Comparison of ENCODE assay signal across 18 cellular contexts in genomic region chr15:69795601-69796000, GRCh38.
A peak's percentile ranks its signal among the peaks of the same experiment; 100 is the strongest.
DNase-seq lines count a peak whose midpoint lies in the region; TF ChIP-seq lines count a peak whose summit lies in the region.
"Had no signal": no experiment of that assay in that cellular context is flagged by ENCODE, and none has a peak within 500 bp of the region (broad histone marks: within the 10 kb centered on the region; RNA-seq: fewer than 3 reads in every experiment).

No MANE protein-coding gene starts in this region.

- H3K27ac ChIP-seq in PC-9 (peak overlapping the region; percentile 92), endodermal cell (ENCODE audit: low read depth, low read length) (no peak overlapping the region), neutrophil (peak overlapping the region; percentile 27), thyroid gland (peak overlapping the region; percentile 53 to 77 (median 74))
- H3K27ac ChIP-seq: SJCRH30 had no signal

- no peak overlapping the region for H3K4me3 ChIP-seq in PC-9
- no peak overlapping the region for H3K4me3 ChIP-seq in endodermal cell (ENCODE audit: low read length)
- no peak overlapping the region for H3K4me3 ChIP-seq in neutrophil (ENCODE audit: low read depth in 1 of 2, low read length in 1 of 2)
- no peak overlapping the region for H3K4me3 ChIP-seq in thyroid gland (replicated peaks in 1 of 3)
- H3K4me3 ChIP-seq: SJCRH30 had no signal

- H3K36me3 ChIP-seq in PC-9 (ENCODE audit: low read depth) (no peaks in the 10 kb centered on the region), endodermal cell (ENCODE audit: control insufficient read depth, insufficient read depth, low read length) (no peaks in the 10 kb centered on the region), neutrophil (no peaks in the 10 kb centered on the region), thyroid gland (no peaks in the 10 kb centered on the region)
- H3K36me3 ChIP-seq: SJCRH30 had no signal

- H3K27ac Mint-ChIP-seq in endodermal cell (no peak overlapping the region), Calu3 (ENCODE audit: unreplicated experiment) (no peak overlapping the region)
- H3K27ac Mint-ChIP-seq: CD4-positive, CD25-positive, alpha-beta regulatory T cell had no signal

- H3K9me3 ChIP-seq in PC-9 (ENCODE audit: insufficient read depth, low read depth) (no peaks in the 10 kb centered on the region), endodermal cell (ENCODE audit: control insufficient read depth, low read length) (no peaks in the 10 kb centered on the region), neutrophil (no peaks in the 10 kb centered on the region), thyroid gland (no peaks in the 10 kb centered on the region)

- peaks cover 25% of the 10 kb centered on the region for H3F3A ChIP-seq in PC-9 (ENCODE audit: insufficient read depth, low read depth)

- peaks cover 37% of the 10 kb centered on the region for H3K4me1 ChIP-seq in PC-9 (replicated peaks; ENCODE audit: insufficient read depth)
- peaks cover 10% of the 10 kb centered on the region for H3K4me1 ChIP-seq in endodermal cell (ENCODE audit: control insufficient read depth, insufficient read depth, low read length)
- H3K4me1 ChIP-seq in neutrophil (ENCODE audit: control insufficient read depth in 1 of 2, insufficient read depth in 1 of 2, low read depth in 1 of 2, low read length in 1 of 2), result peaks cover 36 to 38% of the 10 kb centered on the region in 2 experiments
- H3K4me1 ChIP-seq in thyroid gland, result peaks cover 7 to 17% of the 10 kb centered on the region in 2 donors
- H3K4me1 ChIP-seq: SJCRH30 had no signal

- H3K36me3 Mint-ChIP-seq in endodermal cell (ENCODE audit: low read depth), result no peaks in the 10 kb centered on the region
- peaks cover 12% of the 10 kb centered on the region for H3K36me3 Mint-ChIP-seq in Calu3 (ENCODE audit: insufficient read depth, unreplicated experiment)
- H3K36me3 Mint-ChIP-seq: CD4-positive, CD25-positive, alpha-beta regulatory T cell had no signal

- TF ChIP-seq CTCF in PC-9 (conservative IDR thresholded peaks at IDR 0.05) (no peak), endodermal cell (conservative IDR thresholded peaks at IDR 0.05) (no peak), neutrophil (IDR thresholded peaks at IDR 0.05) (no peak), thyroid gland (IDR thresholded peaks at IDR 0.05) (no peak), Calu3 (IDR thresholded peaks at IDR 0.05; ENCODE audit: unreplicated experiment) (no peak)

- TF ChIP-seq POLR2A in thyroid gland (IDR thresholded peaks at IDR 0.05), result no peak

- no peak overlapping the region for H3K9ac ChIP-seq in endodermal cell (ENCODE audit: extremely low read depth, low read length, poor library complexity, severe bottlenecking)

- H4K20me1 ChIP-seq in PC-9 (ENCODE audit: insufficient read depth), result no peaks in the 10 kb centered on the region

- H3K9me3 Mint-ChIP-seq in endodermal cell, result peaks cover 7% of the 10 kb centered on the region
- no peaks in the 10 kb centered on the region for H3K9me3 Mint-ChIP-seq in Calu3 (ENCODE audit: low read depth, unreplicated experiment)

- H3K4me3 Mint-ChIP-seq in endodermal cell (no peak overlapping the region), Calu3 (ENCODE audit: low read depth, unreplicated experiment) (no peak overlapping the region)
- H3K4me3 Mint-ChIP-seq: CD4-positive, CD25-positive, alpha-beta regulatory T cell; neural crest cell had no signal

- BruUV-seq in PC-9 (replicated peaks; lab: Mats Ljungman, UMichigan) (no TSS peak), Calu3 (replicated peaks; lab: Mats Ljungman, UMichigan) (no TSS peak)

- H3K9me2 ChIP-seq in PC-9 (ENCODE audit: insufficient read depth), result no peaks in the 10 kb centered on the region

- intact Hi-C loops in PC-9 (cut with micrococcal nuclease; ENCODE audit: unreplicated experiment), result loop anchor here (5.0 kb wide), 1 partner anchor 57 kb away; no protein-coding TSS in a partner anchor
- intact Hi-C loops in thyroid gland (cut with DNase I), result no loop called here
- intact Hi-C loops in Calu3 (cut with micrococcal nuclease; ENCODE audit: unreplicated experiment), result no loop called here

- POLR2A ChIA-PET in PC-9 (lab: Charles Lee; ENCODE audit: unreplicated experiment), result interaction anchor here (0.6 to 1.0 kb wide), 3 partner anchors 19 to 203 kb away, joined by 4 to 5 read pairs (median 5); no protein-coding TSS in a partner anchor

- H2AFZ ChIP-seq in PC-9, result no peak overlapping the region

- H3K4me1 Mint-ChIP-seq in endodermal cell (peaks cover 10% of the 10 kb centered on the region), Calu3 (ENCODE audit: low read depth, unreplicated experiment) (peaks cover 18% of the 10 kb centered on the region)
- H3K4me1 Mint-ChIP-seq: CD4-positive, CD25-positive, alpha-beta regulatory T cell had no signal

- H3K27me3 Mint-ChIP-seq in endodermal cell (ENCODE audit: insufficient read depth), result no peaks in the 10 kb centered on the region
- peaks cover 1% of the 10 kb centered on the region for H3K27me3 Mint-ChIP-seq in Calu3 (ENCODE audit: unreplicated experiment)
- H3K27me3 Mint-ChIP-seq: CD4-positive, CD25-positive, alpha-beta regulatory T cell had no signal

- no peak for DNase-seq in PC-9
- DNase-seq in endodermal cell, result peak; percentile 24
- no peak for DNase-seq in thyroid gland
- DNase-seq in Calu3, result no peak
- no peak for DNase-seq in NCI-H2081 treated with DMSO at 0.1 percent for 48 hours (lab: John Stamatoyannopoulos, UW)
- no peak for DNase-seq in NCI-H1694 (lab: John Stamatoyannopoulos, UW)
- DNase-seq: activated effector memory CD4-positive, alpha-beta T cell treated with anti-CD3 and anti-CD28 coated beads, Interleukin-2, amount 50 U/mL, for 16 hours; CD4-positive, CD25-positive, alpha-beta regulatory T cell; cerebellar nuclear complex; DMS153; effector CD4-positive, alpha-beta T cell; GDM1; NCI-H187; NCI-H2227 treated with DMSO at 0.1 percent for 48 hours; SJCRH30; stimulated activated CD4-positive, alpha-beta T cell treated with anti-CD3 and anti-CD28 coated beads, Interleukin-12 subunit alpha, Interleukin-12 subunit beta, amount 100 ng/mL, for 4 hours had no signal

- 87 to 92% methylated on average over 3 to 5 of the region's 6 CpGs for WGBS in endodermal cell (ENCODE audit: insufficient coverage in 1 of 2, insufficient read length in 1 of 2), 2 experiments
- WGBS in thyroid gland, 2 donors, result 76 to 86% methylated on average over 5 to 6 of the region's 6 CpGs

- H3K27me3 ChIP-seq in PC-9 (ENCODE audit: insufficient read depth, low read depth) (no peaks in the 10 kb centered on the region), endodermal cell (ENCODE audit: control insufficient read depth, insufficient read depth, low read length, poor library complexity, severe bottlenecking) (no peaks in the 10 kb centered on the region), neutrophil (no peaks in the 10 kb centered on the region), thyroid gland (no peaks in the 10 kb centered on the region)

- CTCF ChIA-PET in PC-9 (lab: Charles Lee), result interaction anchor here (0.6 kb wide), 1 partner anchor 48 kb away, joined by 3 read pairs; no protein-coding TSS in a partner anchor
- CTCF ChIA-PET in Calu3 (lab: Charles Lee), result interaction anchor here (0.5 to 1.2 kb wide), 2 partner anchors 44 to 1093 kb away, joined by 3 to 6 read pairs; no protein-coding TSS in a partner anchor

- H3K4me2 ChIP-seq in PC-9, result peak overlapping the region; percentile 76

- H3K79me2 ChIP-seq in PC-9 (ENCODE audit: low read depth), result no peaks in the 10 kb centered on the region
